Comparison of ENCODE assay signal across 14 cellular contexts in the genomic region with DNA sequence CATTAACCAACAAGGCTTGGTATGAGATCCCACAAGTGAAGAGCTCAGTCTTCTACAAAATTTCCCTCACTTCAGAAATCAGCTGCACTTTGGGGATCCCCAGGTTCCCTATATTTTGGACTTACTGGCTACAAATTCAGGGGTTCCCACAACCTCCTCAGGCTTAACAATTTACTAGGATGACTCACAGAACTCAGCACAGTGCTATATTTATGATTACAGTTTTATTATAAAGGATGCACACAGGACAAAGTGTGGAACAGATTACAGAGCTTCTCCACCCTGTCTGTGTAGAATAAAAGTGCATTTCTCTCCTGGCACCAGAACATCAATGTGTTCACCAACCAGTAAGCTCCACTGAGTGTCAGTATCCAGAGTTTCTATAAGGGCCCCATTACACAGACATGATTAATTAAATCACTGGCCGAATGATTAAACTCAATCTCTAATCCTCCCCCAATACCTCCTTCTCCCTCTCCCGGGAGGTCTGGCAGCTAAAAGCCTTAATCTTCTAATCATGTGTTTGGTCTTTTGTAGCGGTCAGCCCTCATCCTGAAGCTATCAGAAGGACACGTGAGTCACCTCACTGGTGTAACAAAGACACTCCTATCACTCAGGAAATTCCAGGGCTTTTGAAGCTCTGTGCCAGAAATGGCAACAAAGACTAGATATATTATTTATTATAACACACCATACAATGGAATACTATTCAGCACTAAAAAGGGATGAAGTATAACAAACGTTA.
DNase-seq lines count a peak whose midpoint lies in the region; ATAC-seq and TF ChIP-seq lines count a peak whose summit lies in the region.
"Had no signal": no experiment of that assay in that cellular context is flagged by ENCODE, and none has a peak within 500 bp of the region (broad histone marks: within the 10 kb centered on the region; RNA-seq: fewer than 3 reads in every experiment).

No MANE protein-coding gene starts in this region.

- H3K27me3 ChIP-seq in PC-3 (ENCODE audit: low read length) = no peaks in the 10 kb centered on the region
- no peaks in the 10 kb centered on the region for H3K27me3 ChIP-seq in endodermal cell (ENCODE audit: control insufficient read depth, insufficient read depth, low read length, poor library complexity, severe bottlenecking)
- H3K27me3 ChIP-seq: suprapubic skin had no signal

- CTCF ChIA-PET in PC-3 (lab: Charles Lee) = no interaction called here

- H3K4me2 ChIP-seq in PC-3 (ENCODE audit: low read length) = no peak overlapping the region

- H3K27ac Mint-ChIP-seq in endodermal cell = peak overlapping the region; percentile 20
- H3K27ac Mint-ChIP-seq: brain, progenitor cell of endocrine pancreas had no signal

- no peaks in the 10 kb centered on the region; the same call in none of the 2 replicates for H4K20me1 ChIP-seq in PC-3 (ENCODE audit: low read length)

- ATAC-seq in PC-3 = peak; percentile 72
- ATAC-seq in mucosa of descending colon = peak; percentile 82
- no peak for ATAC-seq in HG02678 (IDR thresholded peaks at IDR 0.05; ENCODE audit: unreplicated experiment)
- ATAC-seq in GM21717 (IDR thresholded peaks at IDR 0.05; ENCODE audit: unreplicated experiment) = no peak
- ATAC-seq: effector memory CD8-positive, alpha-beta T cell had no signal

- no peak overlapping the region for H3K4me3 Mint-ChIP-seq in endodermal cell
- H3K4me3 Mint-ChIP-seq: brain; effector memory CD8-positive, alpha-beta T cell had no signal

- H3K27me3 Mint-ChIP-seq in endodermal cell (ENCODE audit: insufficient read depth) = no peaks in the 10 kb centered on the region
- H3K27me3 Mint-ChIP-seq: brain; effector memory CD8-positive, alpha-beta T cell; progenitor cell of endocrine pancreas had no signal

- H3F3A ChIP-seq in PC-3 (ENCODE audit: low read length, unreplicated experiment) = no peaks in the 10 kb centered on the region

- peaks cover 7% of the 10 kb centered on the region for H3K4me1 ChIP-seq in PC-3 (ENCODE audit: insufficient read depth, low read length)
- no peaks in the 10 kb centered on the region for H3K4me1 ChIP-seq in endodermal cell (ENCODE audit: control insufficient read depth, insufficient read depth, low read length)
- no peaks in the 10 kb centered on the region for H3K4me1 ChIP-seq in mucosa of descending colon (ENCODE audit: low read depth)
- H3K4me1 ChIP-seq: suprapubic skin had no signal

- POLR2A ChIA-PET in PC-3 (lab: Charles Lee; ENCODE audit: unreplicated experiment) = no interaction called here

- no peaks in the 10 kb centered on the region for H3K9me2 ChIP-seq in PC-3 (replicated peaks; ENCODE audit: low read length)

- peaks cover 38% of the 10 kb centered on the region for H3K79me2 ChIP-seq in PC-3 (ENCODE audit: low read length)

- H3K4me1 Mint-ChIP-seq in endodermal cell = peaks cover 8% of the 10 kb centered on the region

- no peaks in the 10 kb centered on the region for H3K9me3 ChIP-seq in PC-3 (ENCODE audit: low read length)
- peaks cover 3% of the 10 kb centered on the region for H3K9me3 ChIP-seq in endodermal cell (ENCODE audit: control insufficient read depth, low read length)
- H3K9me3 ChIP-seq in mucosa of descending colon = no peaks in the 10 kb centered on the region
- H3K9me3 ChIP-seq: suprapubic skin had no signal

- BruUV-seq in PC-3 (replicated peaks; lab: Mats Ljungman, UMichigan) = no TSS peak

- DNase-seq in Daoy (ENCODE audit: low read depth) (peak; percentile 54), PC-3 (peak; percentile 26), endodermal cell (no peak), mucosa of descending colon (no peak), NCI-H187 (lab: John Stamatoyannopoulos, UW) (no peak)
- no peak for DNase-seq in activated CD4-positive, alpha-beta T cell treated with anti-CD3 and anti-CD28 coated beads for 48 hours
- DNase-seq: activated gamma-delta T cell; DMS 273 treated with DMSO at 0.1 percent for 48 hours; effector memory CD8-positive, alpha-beta T cell had no signal

- H3K4me3 ChIP-seq in PC-3 (ENCODE audit: low read length) (no peak overlapping the region), endodermal cell (ENCODE audit: low read length) (no peak overlapping the region), mucosa of descending colon (no peak overlapping the region)
- H3K4me3 ChIP-seq: suprapubic skin had no signal

- intact Hi-C loops in PC-3 (cut with micrococcal nuclease) (loop anchor here (5.0 kb wide), 1 partner anchor 47 kb away; no protein-coding TSS in a partner anchor), mucosa of descending colon (cut with DNase I, micrococcal nuclease) (loop anchor here in 1 of 2 donors (10.0 kb wide), 2 partner anchors 105 to 175 kb away; a partner anchor contains a TSS)

- H3K9me3 Mint-ChIP-seq in endodermal cell = no peaks in the 10 kb centered on the region
- H3K9me3 Mint-ChIP-seq: brain; effector memory CD8-positive, alpha-beta T cell had no signal

- peaks cover 14% of the 10 kb centered on the region for H3K36me3 Mint-ChIP-seq in endodermal cell (ENCODE audit: low read depth)

- TF ChIP-seq CTCF in PC-3 (conservative IDR thresholded peaks at IDR 0.05; ENCODE audit: low read depth, low read length) (no peak), endodermal cell (conservative IDR thresholded peaks at IDR 0.05) (no peak), mucosa of descending colon (IDR thresholded peaks at IDR 0.05) (no peak)

- H3K9ac ChIP-seq in PC-3 (ENCODE audit: low read length) (no peak overlapping the region), endodermal cell (ENCODE audit: extremely low read depth, low read length, poor library complexity, severe bottlenecking) (no peak overlapping the region)

- no peak overlapping the region for H2AFZ ChIP-seq in PC-3 (ENCODE audit: low read length)

- 80 to 94% methylated on average over 3 to 5 of the region's 5 CpGs for WGBS in endodermal cell (ENCODE audit: insufficient coverage in 1 of 2, insufficient read length in 1 of 2), 2 experiments

- H3K27ac ChIP-seq in PC-3 (ENCODE audit: low read length) (no peak overlapping the region), endodermal cell (ENCODE audit: low read depth, low read length) (no peak overlapping the region)
- H3K27ac ChIP-seq: suprapubic skin had no signal

- H3K36me3 ChIP-seq in PC-3 (ENCODE audit: low read depth, low read length) = peaks cover 14% of the 10 kb centered on the region; the same call in 1 of the 2 replicates
- H3K36me3 ChIP-seq in endodermal cell (ENCODE audit: control insufficient read depth, insufficient read depth, low read length) = peaks cover 10% of the 10 kb centered on the region
- H3K36me3 ChIP-seq in mucosa of descending colon (ENCODE audit: low read depth) = no peaks in the 10 kb centered on the region
- H3K36me3 ChIP-seq: suprapubic skin had no signal

Comparison
In these comparisons a context has a peak if more than half of its experiments do, and no peak if none do; other contexts are left out.
1. DNase-seq: peak in Daoy (single experiment) and PC-3 (single experiment); none in endodermal cell (single experiment), mucosa of descending colon (0 of 3), activated CD4-positive, alpha-beta T cell treated with anti-CD3 and anti-CD28 coated beads for 48 hours (single experiment) and NCI-H187 (0 of 2).
2. ATAC-seq: peak in PC-3 (single experiment) and mucosa of descending colon (single experiment); none in HG02678 (single experiment) and GM21717 (single experiment).